1 cellular context compared by ENCODE assay signal in the genomic region with DNA sequence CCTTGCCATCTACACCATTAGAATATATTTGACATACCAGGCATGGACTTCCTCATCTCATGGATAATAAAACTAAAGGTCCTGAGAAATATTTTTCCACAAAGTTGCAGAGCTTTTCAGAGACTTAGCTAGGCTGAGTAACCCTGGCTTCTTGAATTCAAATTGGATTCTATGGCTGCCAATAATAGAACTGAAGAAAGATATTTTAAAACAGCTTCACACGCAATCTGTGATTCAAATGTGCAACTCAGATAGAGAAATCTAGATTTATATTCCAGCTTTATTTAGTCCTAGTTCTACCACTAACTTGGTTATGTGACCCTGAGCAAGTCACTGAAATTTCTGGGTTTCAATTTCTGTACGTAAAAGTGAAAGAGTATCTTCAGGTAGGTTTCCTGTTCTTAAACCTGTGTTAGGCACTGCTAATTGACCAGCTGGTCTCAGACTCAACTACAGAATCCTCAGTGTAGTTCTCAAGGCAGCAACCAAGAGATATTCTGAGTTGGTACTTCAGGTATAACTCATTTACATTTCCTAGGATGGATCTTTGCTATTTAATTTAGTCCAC.
TF ChIP-seq lines count a peak whose summit lies in the region.

No MANE protein-coding gene starts in this region.

TF ChIP-seq in GM23338, 12 proteins besides CTCF, POLR2A, EP300 and RAD21 (continued from another document):
- TF ChIP-seq, protein P1, sequence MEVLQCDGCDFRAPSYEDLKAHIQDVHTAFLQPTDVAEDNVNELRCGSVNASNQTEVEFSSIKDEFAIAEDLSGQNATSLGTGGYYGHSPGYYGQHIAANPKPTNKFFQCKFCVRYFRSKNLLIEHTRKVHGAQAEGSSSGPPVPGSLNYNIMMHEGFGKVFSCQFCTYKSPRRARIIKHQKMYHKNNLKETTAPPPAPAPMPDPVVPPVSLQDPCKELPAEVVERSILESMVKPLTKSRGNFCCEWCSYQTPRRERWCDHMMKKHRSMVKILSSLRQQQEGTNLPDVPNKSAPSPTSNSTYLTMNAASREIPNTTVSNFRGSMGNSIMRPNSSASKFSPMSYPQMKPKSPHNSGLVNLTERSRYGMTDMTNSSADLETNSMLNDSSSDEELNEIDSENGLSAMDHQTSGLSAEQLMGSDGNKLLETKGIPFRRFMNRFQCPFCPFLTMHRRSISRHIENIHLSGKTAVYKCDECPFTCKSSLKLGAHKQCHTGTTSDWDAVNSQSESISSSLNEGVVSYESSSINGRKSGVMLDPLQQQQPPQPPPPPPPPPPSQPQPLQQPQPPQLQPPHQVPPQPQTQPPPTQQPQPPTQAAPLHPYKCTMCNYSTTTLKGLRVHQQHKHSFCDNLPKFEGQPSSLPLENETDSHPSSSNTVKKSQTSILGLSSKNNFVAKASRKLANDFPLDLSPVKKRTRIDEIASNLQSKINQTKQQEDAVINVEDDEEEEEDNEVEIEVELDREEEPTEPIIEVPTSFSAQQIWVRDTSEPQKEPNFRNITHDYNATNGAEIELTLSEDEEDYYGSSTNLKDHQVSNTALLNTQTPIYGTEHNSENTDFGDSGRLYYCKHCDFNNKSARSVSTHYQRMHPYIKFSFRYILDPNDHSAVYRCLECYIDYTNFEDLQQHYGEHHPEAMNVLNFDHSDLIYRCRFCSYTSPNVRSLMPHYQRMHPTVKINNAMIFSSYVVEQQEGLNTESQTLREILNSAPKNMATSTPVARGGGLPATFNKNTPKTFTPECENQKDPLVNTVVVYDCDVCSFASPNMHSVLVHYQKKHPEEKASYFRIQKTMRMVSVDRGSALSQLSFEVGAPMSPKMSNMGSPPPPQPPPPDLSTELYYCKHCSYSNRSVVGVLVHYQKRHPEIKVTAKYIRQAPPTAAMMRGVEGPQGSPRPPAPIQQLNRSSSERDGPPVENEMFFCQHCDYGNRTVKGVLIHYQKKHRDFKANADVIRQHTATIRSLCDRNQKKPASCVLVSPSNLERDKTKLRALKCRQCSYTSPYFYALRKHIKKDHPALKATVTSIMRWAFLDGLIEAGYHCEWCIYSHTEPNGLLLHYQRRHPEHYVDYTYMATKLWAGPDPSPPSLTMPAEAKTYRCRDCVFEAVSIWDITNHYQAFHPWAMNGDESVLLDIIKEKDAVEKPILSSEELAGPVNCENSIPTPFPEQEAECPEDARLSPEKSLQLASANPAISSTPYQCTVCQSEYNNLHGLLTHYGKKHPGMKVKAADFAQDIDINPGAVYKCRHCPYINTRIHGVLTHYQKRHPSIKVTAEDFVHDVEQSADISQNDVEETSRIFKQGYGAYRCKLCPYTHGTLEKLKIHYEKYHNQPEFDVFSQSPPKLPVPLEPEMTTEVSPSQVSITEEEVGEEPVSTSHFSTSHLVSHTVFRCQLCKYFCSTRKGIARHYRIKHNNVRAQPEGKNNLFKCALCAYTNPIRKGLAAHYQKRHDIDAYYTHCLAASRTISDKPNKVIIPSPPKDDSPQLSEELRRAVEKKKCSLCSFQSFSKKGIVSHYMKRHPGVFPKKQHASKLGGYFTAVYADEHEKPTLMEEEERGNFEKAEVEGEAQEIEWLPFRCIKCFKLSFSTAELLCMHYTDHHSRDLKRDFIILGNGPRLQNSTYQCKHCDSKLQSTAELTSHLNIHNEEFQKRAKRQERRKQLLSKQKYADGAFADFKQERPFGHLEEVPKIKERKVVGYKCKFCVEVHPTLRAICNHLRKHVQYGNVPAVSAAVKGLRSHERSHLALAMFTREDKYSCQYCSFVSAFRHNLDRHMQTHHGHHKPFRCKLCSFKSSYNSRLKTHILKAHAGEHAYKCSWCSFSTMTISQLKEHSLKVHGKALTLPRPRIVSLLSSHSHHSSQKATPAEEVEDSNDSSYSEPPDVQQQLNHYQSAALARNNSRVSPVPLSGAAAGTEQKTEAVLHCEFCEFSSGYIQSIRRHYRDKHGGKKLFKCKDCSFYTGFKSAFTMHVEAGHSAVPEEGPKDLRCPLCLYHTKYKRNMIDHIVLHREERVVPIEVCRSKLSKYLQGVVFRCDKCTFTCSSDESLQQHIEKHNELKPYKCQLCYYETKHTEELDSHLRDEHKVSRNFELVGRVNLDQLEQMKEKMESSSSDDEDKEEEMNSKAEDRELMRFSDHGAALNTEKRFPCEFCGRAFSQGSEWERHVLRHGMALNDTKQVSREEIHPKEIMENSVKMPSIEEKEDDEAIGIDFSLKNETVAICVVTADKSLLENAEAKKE (CRISPR knock-in tag; IDR thresholded peaks at IDR 0.05) = no peak
- TF ChIP-seq, protein P2, sequence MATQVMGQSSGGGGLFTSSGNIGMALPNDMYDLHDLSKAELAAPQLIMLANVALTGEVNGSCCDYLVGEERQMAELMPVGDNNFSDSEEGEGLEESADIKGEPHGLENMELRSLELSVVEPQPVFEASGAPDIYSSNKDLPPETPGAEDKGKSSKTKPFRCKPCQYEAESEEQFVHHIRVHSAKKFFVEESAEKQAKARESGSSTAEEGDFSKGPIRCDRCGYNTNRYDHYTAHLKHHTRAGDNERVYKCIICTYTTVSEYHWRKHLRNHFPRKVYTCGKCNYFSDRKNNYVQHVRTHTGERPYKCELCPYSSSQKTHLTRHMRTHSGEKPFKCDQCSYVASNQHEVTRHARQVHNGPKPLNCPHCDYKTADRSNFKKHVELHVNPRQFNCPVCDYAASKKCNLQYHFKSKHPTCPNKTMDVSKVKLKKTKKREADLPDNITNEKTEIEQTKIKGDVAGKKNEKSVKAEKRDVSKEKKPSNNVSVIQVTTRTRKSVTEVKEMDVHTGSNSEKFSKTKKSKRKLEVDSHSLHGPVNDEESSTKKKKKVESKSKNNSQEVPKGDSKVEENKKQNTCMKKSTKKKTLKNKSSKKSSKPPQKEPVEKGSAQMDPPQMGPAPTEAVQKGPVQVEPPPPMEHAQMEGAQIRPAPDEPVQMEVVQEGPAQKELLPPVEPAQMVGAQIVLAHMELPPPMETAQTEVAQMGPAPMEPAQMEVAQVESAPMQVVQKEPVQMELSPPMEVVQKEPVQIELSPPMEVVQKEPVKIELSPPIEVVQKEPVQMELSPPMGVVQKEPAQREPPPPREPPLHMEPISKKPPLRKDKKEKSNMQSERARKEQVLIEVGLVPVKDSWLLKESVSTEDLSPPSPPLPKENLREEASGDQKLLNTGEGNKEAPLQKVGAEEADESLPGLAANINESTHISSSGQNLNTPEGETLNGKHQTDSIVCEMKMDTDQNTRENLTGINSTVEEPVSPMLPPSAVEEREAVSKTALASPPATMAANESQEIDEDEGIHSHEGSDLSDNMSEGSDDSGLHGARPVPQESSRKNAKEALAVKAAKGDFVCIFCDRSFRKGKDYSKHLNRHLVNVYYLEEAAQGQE (IDR thresholded peaks at IDR 0.05; ENCODE audit: unreplicated experiment) = no peak
- TF ChIP-seq POLR2AphosphoS5 (IDR thresholded peaks at IDR 0.05; ENCODE audit: low read depth) (no peak), JUNB (IDR thresholded peaks at IDR 0.05; ENCODE audit: unreplicated experiment) (no peak), NANOG (IDR thresholded peaks at IDR 0.05; ENCODE audit: borderline replicate concordance) (no peak), ZNF331 (CRISPR knock-in tag; IDR thresholded peaks at IDR 0.05; ENCODE audit: low read depth) (no peak), EZH2 (IDR thresholded peaks at IDR 0.05; ENCODE audit: low read depth, unreplicated experiment) (no peak)
- TF ChIP-seq, protein P3, sequence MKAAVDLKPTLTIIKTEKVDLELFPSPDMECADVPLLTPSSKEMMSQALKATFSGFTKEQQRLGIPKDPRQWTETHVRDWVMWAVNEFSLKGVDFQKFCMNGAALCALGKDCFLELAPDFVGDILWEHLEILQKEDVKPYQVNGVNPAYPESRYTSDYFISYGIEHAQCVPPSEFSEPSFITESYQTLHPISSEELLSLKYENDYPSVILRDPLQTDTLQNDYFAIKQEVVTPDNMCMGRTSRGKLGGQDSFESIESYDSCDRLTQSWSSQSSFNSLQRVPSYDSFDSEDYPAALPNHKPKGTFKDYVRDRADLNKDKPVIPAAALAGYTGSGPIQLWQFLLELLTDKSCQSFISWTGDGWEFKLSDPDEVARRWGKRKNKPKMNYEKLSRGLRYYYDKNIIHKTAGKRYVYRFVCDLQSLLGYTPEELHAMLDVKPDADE (IDR thresholded peaks at IDR 0.05) = no peak
